2 cellular contexts compared by ENCODE assay signal in genomic region chr1:68174173-68175113, GRCh38.
TF ChIP-seq lines count a peak whose summit lies in the region.

No MANE protein-coding gene starts in this region.

TF ChIP-seq in GM23338, 12 proteins besides CTCF, POLR2A, EP300 and RAD21 (continued from another document):
- TF ChIP-seq REST (IDR thresholded peaks at IDR 0.05; ENCODE audit: unreplicated experiment) (no peak), JUNB (IDR thresholded peaks at IDR 0.05; ENCODE audit: unreplicated experiment) (no peak)

TF ChIP-seq in SK-N-SH, 30 proteins besides CTCF, POLR2A, EP300 and RAD21 (continued from another document):
- 0 out of 2 replicates have a peak, but pooled peaks have one; percentile 70 for TF ChIP-seq ZBTB33 (IDR thresholded peaks at IDR 0.05; ENCODE audit: borderline replicate concordance, low read depth)
- TF ChIP-seq MXI1 (IDR thresholded peaks at IDR 0.05; ENCODE audit: low read depth, low read length), result no peak
- no peak for TF ChIP-seq SMC3 (IDR thresholded peaks at IDR 0.05; ENCODE audit: low read depth, low read length)
- TF ChIP-seq MAX (IDR thresholded peaks at IDR 0.05; ENCODE audit: low read depth), result peak; percentile 74
- TF ChIP-seq USF2 (IDR thresholded peaks at IDR 0.05; ENCODE audit: borderline replicate concordance, low read depth, low read length), result no peak
- TF ChIP-seq CHD2 (IDR thresholded peaks at IDR 0.05; ENCODE audit: low read length, partially characterized antibody), result no peak
- peak; percentile 94 for TF ChIP-seq SIN3A (IDR thresholded peaks at IDR 0.05; ENCODE audit: borderline replicate concordance, low read depth, low read length)
- no peak for TF ChIP-seq FOXJ3 (CRISPR knock-in tag; IDR thresholded peaks at IDR 0.05)
- peak; percentile 99 for TF ChIP-seq NFIC (IDR thresholded peaks at IDR 0.05; ENCODE audit: borderline replicate concordance)
- TF ChIP-seq GABPA (IDR thresholded peaks at IDR 0.05; ENCODE audit: low read depth), result no peak
- TF ChIP-seq USF1 (IDR thresholded peaks at IDR 0.05; ENCODE audit: borderline replicate concordance, low read depth), result no peak
- peak; percentile 85; the same call in 1 of the 2 replicates for TF ChIP-seq POLR2AphosphoS5 (IDR thresholded peaks at IDR 0.05; ENCODE audit: low read depth, low read length)
- TF ChIP-seq NRF1 (IDR thresholded peaks at IDR 0.05; ENCODE audit: low read depth, low read length), result no peak
- TF ChIP-seq TEAD4 (IDR thresholded peaks at IDR 0.05; ENCODE audit: borderline replicate concordance, insufficient read depth), result peak; percentile 92
- TF ChIP-seq YY1 (IDR thresholded peaks at IDR 0.05; ENCODE audit: low read depth), result peak; percentile 40; the same call in 1 of the 2 replicates
- no peak for TF ChIP-seq GATA2 (CRISPR knock-in tag; IDR thresholded peaks at IDR 0.05)
- TF ChIP-seq IRF3 (IDR thresholded peaks at IDR 0.05; ENCODE audit: low read depth, low read length), result no peak
- 0 out of 2 replicates have a peak, but pooled peaks have one; percentile 42 for TF ChIP-seq FOXM1 (IDR thresholded peaks at IDR 0.05; ENCODE audit: low read depth)
